ENCODE assay signal across 8 cellular contexts in the genomic region with DNA sequence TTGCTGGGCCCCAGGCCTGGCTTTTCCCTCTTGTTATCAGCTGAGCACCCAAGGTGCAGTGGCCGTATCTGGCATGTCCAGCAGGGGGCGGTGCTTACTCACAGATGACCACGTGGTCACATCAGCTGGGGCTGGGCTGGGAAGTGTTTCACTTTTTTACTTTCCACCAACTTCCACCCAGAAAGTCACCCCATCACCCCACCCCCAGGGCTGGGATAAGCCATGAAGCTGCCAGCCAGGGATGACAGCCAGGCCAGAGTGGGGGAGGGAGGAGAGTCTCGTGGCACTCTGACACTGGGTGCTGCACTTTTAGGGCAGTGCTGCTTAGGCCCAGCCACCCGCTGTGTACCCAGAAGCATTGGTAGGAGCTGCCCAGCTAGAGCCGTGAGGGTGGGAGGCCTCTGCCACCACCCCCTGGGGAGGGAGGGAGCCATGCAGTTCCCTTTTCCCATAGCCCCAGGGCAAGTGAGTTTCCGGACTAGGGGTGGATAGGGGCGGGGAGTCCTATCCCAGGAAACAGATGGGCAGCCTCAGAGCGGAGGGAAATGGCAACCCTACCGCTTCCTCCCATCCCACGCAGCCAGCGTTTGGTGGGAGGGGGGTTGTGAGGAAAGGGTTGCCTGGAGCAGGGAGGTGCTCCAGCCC. TPM values are rescaled to one million over a fixed set of nuclear protein-coding genes. Genes with fewer than 3 reads are reported as not detected.
A peak's percentile ranks its signal among the peaks of the same experiment; 100 is the strongest.
DNase-seq lines count a peak whose midpoint lies in the region; ATAC-seq and TF ChIP-seq lines count a peak whose summit lies in the region.

No MANE protein-coding gene starts in this region.

- peak overlapping the region; percentile 41 to 56 for H3K27ac ChIP-seq in liver (ENCODE audit: low read depth in 1 of 2, low read length in 2 of 2)

- WGBS in liver: 32% methylated on average over 12 of the region's 12 CpGs

- H3K4me3 ChIP-seq in liver (ENCODE audit: low read depth in 1 of 3, low read length in 3 of 3): no peak overlapping the region

- DNase-seq in ELR (ENCODE audit: low read depth) (peak; percentile 84), NCI-H748 treated with DMSO at 0.1 percent for 48 hours (lab: John Stamatoyannopoulos, UW) (peak; percentile 44), dedifferentiated amniotic fluid mesenchymal stem cell (ENCODE audit: extremely low spot score) (peak; percentile 91)
- DNase-seq in activated CD4-positive, alpha-beta T cell treated with anti-CD3 and anti-CD28 coated beads, Interleukin-2, amount 50 U/mL, for 48 hours: peak; percentile 92 to 94
- DNase-seq in stimulated activated CD4-positive, alpha-beta T cell treated with anti-CD3 and anti-CD28 coated beads, Interleukin-4, amount 100 ng/mL, for 1 hour: peak; percentile 90

- H3K27me3 ChIP-seq in liver (ENCODE audit: control insufficient read depth in 4 of 4, insufficient read depth in 4 of 4, low read length in 3 of 4): no peaks in the 10 kb centered on the region

- peaks cover 7 to 27% (median 19%) of the 10 kb centered on the region in 4 donors for H3K4me1 ChIP-seq in liver (ENCODE audit: control insufficient read depth in 4 of 4, insufficient read depth in 4 of 4, low read length in 3 of 4)

- TF ChIP-seq CTCF in liver (IDR thresholded peaks at IDR 0.05; ENCODE audit: low read depth, low read length, missing input control): peak; percentile 97

- no peaks in the 10 kb centered on the region for H3K36me3 ChIP-seq in liver (ENCODE audit: control insufficient read depth in 4 of 4, insufficient read depth in 3 of 4, low read depth in 1 of 4, low read length in 3 of 4)

- H3K9ac ChIP-seq in liver (ENCODE audit: low read depth in 1 of 2, low read length in 2 of 2): no peak overlapping the region

- H3K9me3 ChIP-seq in liver (ENCODE audit: control insufficient read depth in 4 of 4, low read length in 3 of 4): no peaks in the 10 kb centered on the region

- ATAC-seq in HG03045 (IDR thresholded peaks at IDR 0.05; ENCODE audit: unreplicated experiment) (peak; percentile 53), HG03521 (IDR thresholded peaks at IDR 0.05; ENCODE audit: unreplicated experiment) (no peak)

- peak; percentile 93 to 94 for TF ChIP-seq RAD21 in liver (IDR thresholded peaks at IDR 0.05)

TF ChIP-seq in liver, 16 proteins besides CTCF, POLR2A, EP300 and RAD21:
- no peak for TF ChIP-seq FOXA2 (IDR thresholded peaks at IDR 0.05)
- TF ChIP-seq, protein P1, sequence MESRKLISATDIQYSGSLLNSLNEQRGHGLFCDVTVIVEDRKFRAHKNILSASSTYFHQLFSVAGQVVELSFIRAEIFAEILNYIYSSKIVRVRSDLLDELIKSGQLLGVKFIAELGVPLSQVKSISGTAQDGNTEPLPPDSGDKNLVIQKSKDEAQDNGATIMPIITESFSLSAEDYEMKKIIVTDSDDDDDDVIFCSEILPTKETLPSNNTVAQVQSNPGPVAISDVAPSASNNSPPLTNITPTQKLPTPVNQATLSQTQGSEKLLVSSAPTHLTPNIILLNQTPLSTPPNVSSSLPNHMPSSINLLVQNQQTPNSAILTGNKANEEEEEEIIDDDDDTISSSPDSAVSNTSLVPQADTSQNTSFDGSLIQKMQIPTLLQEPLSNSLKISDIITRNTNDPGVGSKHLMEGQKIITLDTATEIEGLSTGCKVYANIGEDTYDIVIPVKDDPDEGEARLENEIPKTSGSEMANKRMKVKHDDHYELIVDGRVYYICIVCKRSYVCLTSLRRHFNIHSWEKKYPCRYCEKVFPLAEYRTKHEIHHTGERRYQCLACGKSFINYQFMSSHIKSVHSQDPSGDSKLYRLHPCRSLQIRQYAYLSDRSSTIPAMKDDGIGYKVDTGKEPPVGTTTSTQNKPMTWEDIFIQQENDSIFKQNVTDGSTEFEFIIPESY (IDR thresholded peaks at IDR 0.05): no peak
- peak; percentile 53 for TF ChIP-seq REST (IDR thresholded peaks at IDR 0.05)
- TF ChIP-seq MAX (IDR thresholded peaks at IDR 0.05): no peak
- TF ChIP-seq EGR1 (IDR thresholded peaks at IDR 0.05; ENCODE audit: low read depth in 2 of 2): peak in 1 of 2 donors; percentile 32
- peak; percentile 53 for TF ChIP-seq YY1 (IDR thresholded peaks at IDR 0.05)
- peak; percentile 24 for TF ChIP-seq FOXA1 (IDR thresholded peaks at IDR 0.05)
- no peak for TF ChIP-seq HNF4G (IDR thresholded peaks at IDR 0.05)
- TF ChIP-seq GABPA (IDR thresholded peaks at IDR 0.05 in 1 of 2, conservative IDR thresholded peaks at IDR 0.05 in 1 of 2): no peak
- TF ChIP-seq HNF4A (conservative IDR thresholded peaks at IDR 0.05): no peak
- peak; percentile 68 for TF ChIP-seq SP1 (IDR thresholded peaks at IDR 0.05)
- TF ChIP-seq ATF3 (IDR thresholded peaks at IDR 0.05): no peak
- TF ChIP-seq RXRA (IDR thresholded peaks at IDR 0.05): peak; percentile 64
- TF ChIP-seq NR2F2 (IDR thresholded peaks at IDR 0.05): peak; percentile 74
- TF ChIP-seq TAF1 (conservative IDR thresholded peaks at IDR 0.05): no peak
- peak in 1 of 2 donors; percentile 36 for TF ChIP-seq JUND (IDR thresholded peaks at IDR 0.05)
TF ChIP-seq in liver: peak in this region for 8.

RNA-seq across cellular contexts. Expression of gene PPCDC, which starts 6.1 kb away (rescaled TPM):
- total RNA-seq in liver: 1 to 10 TPM; 7.4 to 9.3 TPM
- polyA plus RNA-seq in liver: 1 to 10 TPM; 7.6 to 9.1 TPM

RNA-seq across cellular contexts. Expression of gene SCAMP5, which starts 34.1 kb away (rescaled TPM):
- total RNA-seq in liver: 1 to 10 TPM in 1 of 2 donors, under 1 TPM in 1; 0.50 to 5.8 TPM
- 1 to 10 TPM; 5.6 to 7.5 TPM for polyA plus RNA-seq in liver
